ENCODE assay signal across 1 cellular context in the genomic region with DNA sequence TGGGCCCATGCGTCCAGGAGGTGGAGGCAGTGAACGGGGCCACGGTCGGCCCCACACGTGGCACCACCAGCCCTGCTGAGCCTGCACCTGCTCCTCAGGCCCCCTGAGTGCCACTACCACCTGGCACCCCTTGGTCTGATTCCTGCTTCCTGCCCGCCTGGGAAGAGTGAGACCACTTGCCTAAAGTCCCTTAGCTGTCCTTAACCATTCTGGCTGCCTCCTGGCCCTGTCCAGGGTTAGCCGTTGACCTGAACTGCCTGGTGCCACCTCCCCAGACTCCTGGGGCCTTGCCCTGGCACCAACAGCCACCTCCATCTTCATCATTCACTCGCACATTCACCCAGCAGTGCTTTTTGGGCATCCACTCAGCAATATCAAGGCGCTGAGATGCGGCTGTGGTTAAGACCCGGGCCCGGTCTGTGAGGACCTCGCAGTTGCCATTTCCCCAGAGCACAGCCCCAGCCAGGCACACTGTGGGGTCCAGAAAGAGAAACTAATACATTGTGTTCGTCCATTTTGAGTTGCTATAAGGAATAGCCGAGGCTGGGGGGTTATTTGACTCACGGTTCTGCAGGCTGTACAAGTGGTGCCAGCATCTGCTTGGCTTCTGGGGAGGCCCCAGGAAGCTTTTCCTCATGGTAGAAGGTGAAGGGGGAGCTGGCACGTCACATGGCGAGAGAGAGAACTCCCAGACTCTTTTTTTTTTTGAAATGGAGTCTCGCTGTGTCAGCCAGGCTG.
TF ChIP-seq lines count a peak whose summit lies in the region.

No MANE protein-coding gene starts in this region.

TF ChIP-seq in GM23338, 12 proteins besides CTCF, POLR2A, EP300 and RAD21 (continued from another document):
- TF ChIP-seq, protein P1, sequence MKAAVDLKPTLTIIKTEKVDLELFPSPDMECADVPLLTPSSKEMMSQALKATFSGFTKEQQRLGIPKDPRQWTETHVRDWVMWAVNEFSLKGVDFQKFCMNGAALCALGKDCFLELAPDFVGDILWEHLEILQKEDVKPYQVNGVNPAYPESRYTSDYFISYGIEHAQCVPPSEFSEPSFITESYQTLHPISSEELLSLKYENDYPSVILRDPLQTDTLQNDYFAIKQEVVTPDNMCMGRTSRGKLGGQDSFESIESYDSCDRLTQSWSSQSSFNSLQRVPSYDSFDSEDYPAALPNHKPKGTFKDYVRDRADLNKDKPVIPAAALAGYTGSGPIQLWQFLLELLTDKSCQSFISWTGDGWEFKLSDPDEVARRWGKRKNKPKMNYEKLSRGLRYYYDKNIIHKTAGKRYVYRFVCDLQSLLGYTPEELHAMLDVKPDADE (IDR thresholded peaks at IDR 0.05), result no peak
- TF ChIP-seq, protein P2, sequence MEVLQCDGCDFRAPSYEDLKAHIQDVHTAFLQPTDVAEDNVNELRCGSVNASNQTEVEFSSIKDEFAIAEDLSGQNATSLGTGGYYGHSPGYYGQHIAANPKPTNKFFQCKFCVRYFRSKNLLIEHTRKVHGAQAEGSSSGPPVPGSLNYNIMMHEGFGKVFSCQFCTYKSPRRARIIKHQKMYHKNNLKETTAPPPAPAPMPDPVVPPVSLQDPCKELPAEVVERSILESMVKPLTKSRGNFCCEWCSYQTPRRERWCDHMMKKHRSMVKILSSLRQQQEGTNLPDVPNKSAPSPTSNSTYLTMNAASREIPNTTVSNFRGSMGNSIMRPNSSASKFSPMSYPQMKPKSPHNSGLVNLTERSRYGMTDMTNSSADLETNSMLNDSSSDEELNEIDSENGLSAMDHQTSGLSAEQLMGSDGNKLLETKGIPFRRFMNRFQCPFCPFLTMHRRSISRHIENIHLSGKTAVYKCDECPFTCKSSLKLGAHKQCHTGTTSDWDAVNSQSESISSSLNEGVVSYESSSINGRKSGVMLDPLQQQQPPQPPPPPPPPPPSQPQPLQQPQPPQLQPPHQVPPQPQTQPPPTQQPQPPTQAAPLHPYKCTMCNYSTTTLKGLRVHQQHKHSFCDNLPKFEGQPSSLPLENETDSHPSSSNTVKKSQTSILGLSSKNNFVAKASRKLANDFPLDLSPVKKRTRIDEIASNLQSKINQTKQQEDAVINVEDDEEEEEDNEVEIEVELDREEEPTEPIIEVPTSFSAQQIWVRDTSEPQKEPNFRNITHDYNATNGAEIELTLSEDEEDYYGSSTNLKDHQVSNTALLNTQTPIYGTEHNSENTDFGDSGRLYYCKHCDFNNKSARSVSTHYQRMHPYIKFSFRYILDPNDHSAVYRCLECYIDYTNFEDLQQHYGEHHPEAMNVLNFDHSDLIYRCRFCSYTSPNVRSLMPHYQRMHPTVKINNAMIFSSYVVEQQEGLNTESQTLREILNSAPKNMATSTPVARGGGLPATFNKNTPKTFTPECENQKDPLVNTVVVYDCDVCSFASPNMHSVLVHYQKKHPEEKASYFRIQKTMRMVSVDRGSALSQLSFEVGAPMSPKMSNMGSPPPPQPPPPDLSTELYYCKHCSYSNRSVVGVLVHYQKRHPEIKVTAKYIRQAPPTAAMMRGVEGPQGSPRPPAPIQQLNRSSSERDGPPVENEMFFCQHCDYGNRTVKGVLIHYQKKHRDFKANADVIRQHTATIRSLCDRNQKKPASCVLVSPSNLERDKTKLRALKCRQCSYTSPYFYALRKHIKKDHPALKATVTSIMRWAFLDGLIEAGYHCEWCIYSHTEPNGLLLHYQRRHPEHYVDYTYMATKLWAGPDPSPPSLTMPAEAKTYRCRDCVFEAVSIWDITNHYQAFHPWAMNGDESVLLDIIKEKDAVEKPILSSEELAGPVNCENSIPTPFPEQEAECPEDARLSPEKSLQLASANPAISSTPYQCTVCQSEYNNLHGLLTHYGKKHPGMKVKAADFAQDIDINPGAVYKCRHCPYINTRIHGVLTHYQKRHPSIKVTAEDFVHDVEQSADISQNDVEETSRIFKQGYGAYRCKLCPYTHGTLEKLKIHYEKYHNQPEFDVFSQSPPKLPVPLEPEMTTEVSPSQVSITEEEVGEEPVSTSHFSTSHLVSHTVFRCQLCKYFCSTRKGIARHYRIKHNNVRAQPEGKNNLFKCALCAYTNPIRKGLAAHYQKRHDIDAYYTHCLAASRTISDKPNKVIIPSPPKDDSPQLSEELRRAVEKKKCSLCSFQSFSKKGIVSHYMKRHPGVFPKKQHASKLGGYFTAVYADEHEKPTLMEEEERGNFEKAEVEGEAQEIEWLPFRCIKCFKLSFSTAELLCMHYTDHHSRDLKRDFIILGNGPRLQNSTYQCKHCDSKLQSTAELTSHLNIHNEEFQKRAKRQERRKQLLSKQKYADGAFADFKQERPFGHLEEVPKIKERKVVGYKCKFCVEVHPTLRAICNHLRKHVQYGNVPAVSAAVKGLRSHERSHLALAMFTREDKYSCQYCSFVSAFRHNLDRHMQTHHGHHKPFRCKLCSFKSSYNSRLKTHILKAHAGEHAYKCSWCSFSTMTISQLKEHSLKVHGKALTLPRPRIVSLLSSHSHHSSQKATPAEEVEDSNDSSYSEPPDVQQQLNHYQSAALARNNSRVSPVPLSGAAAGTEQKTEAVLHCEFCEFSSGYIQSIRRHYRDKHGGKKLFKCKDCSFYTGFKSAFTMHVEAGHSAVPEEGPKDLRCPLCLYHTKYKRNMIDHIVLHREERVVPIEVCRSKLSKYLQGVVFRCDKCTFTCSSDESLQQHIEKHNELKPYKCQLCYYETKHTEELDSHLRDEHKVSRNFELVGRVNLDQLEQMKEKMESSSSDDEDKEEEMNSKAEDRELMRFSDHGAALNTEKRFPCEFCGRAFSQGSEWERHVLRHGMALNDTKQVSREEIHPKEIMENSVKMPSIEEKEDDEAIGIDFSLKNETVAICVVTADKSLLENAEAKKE (CRISPR knock-in tag; IDR thresholded peaks at IDR 0.05), result no peak
- TF ChIP-seq JUNB (IDR thresholded peaks at IDR 0.05; ENCODE audit: unreplicated experiment) (no peak), POLR2AphosphoS5 (IDR thresholded peaks at IDR 0.05; ENCODE audit: low read depth) (no peak), EZH2phosphoT487 (IDR thresholded peaks at IDR 0.05; ENCODE audit: unreplicated experiment) (no peak)
